ENCODE assay signal across 14 cellular contexts in genomic region chr15:57665939-57666338, GRCh38. TPM values are rescaled to one million over a fixed set of nuclear protein-coding genes. Genes with fewer than 3 reads are reported as not detected.
DNase-seq lines count a peak whose midpoint lies in the region; ATAC-seq and TF ChIP-seq lines count a peak whose summit lies in the region.
"Had no signal": no experiment of that assay in that cellular context is flagged by ENCODE, and none has a peak within 500 bp of the region (broad histone marks: within the 10 kb centered on the region; RNA-seq: fewer than 3 reads in every experiment).

No MANE protein-coding gene starts in this region.

- H3K27ac ChIP-seq in breast epithelium (no peak overlapping the region), mammary epithelial cell (ENCODE audit: insufficient read depth, low read depth, low read length) (no peak overlapping the region), subcutaneous abdominal adipose tissue (ENCODE audit: low read depth, low read length) (peak overlapping the region; percentile 7)
- H3K27ac ChIP-seq: BLaER1 had no signal

- no peaks in the 10 kb centered on the region for H3K79me2 ChIP-seq in mammary epithelial cell (ENCODE audit: insufficient read depth, low read length)

- no peaks in the 10 kb centered on the region for H3K36me3 Mint-ChIP-seq in MCF 10A (ENCODE audit: insufficient read depth, unreplicated experiment)
- H3K36me3 Mint-ChIP-seq: CD8-positive, alpha-beta memory T cell had no signal

- H3K27me3 ChIP-seq in breast epithelium (no peaks in the 10 kb centered on the region), mammary epithelial cell (ENCODE audit: insufficient read depth, low read length) (no peaks in the 10 kb centered on the region), subcutaneous abdominal adipose tissue (ENCODE audit: control insufficient read depth in 5 of 5, insufficient read depth in 4 of 5, low read length in 5 of 5) (no peaks in the 10 kb centered on the region)
- H3K27me3 ChIP-seq: BLaER1 had no signal

- H3K27ac Mint-ChIP-seq in MCF 10A (ENCODE audit: low read depth, unreplicated experiment): no peak overlapping the region
- H3K27ac Mint-ChIP-seq: CD8-positive, alpha-beta memory T cell had no signal

- peak overlapping the region; percentile 36 for H2AFZ ChIP-seq in mammary epithelial cell (ENCODE audit: low read depth, low read length)

- ATAC-seq in HG03196 (IDR thresholded peaks at IDR 0.05; ENCODE audit: unreplicated experiment): no peak
- ATAC-seq in GM18867 (IDR thresholded peaks at IDR 0.05; ENCODE audit: unreplicated experiment): no peak
- ATAC-seq in GM19035 (IDR thresholded peaks at IDR 0.05; ENCODE audit: unreplicated experiment): no peak
- ATAC-seq: HCT116 had no signal

- TF ChIP-seq POLR2A in breast epithelium (IDR thresholded peaks at IDR 0.05): no peak

- no peak overlapping the region for H3K9ac ChIP-seq in mammary epithelial cell (ENCODE audit: insufficient read depth, low read length)
- no peak overlapping the region for H3K9ac ChIP-seq in subcutaneous abdominal adipose tissue (ENCODE audit: low read length in 5 of 5)
- H3K9ac ChIP-seq: BLaER1 had no signal

- peak; percentile 38 for DNase-seq in MCF 10A (ENCODE audit: unreplicated experiment)
- no peak for DNase-seq in breast epithelium (ENCODE audit: low spot score in 2 of 2)
- peak; percentile 18 for DNase-seq in RPMI7951 (ENCODE audit: low read depth)
- DNase-seq in mammary epithelial cell: no peak
- DNase-seq: AML-193; CD8-positive, alpha-beta memory T cell; DMS53; IMR-90 had no signal

- H3K4me1 Mint-ChIP-seq in MCF 10A (ENCODE audit: insufficient read depth, unreplicated experiment): peaks cover 19% of the 10 kb centered on the region
- H3K4me1 Mint-ChIP-seq: CD8-positive, alpha-beta memory T cell had no signal

- H3K36me3 ChIP-seq in breast epithelium (no peaks in the 10 kb centered on the region), mammary epithelial cell (ENCODE audit: insufficient read depth, low read length) (no peaks in the 10 kb centered on the region), subcutaneous abdominal adipose tissue (ENCODE audit: control insufficient read depth in 5 of 5, insufficient read depth in 5 of 5, low read length in 5 of 5) (peaks cover 16 to 36% (median 25%) of the 10 kb centered on the region in 5 donors)
- H3K36me3 ChIP-seq: BLaER1 had no signal

- WGBS in mammary epithelial cell (ENCODE audit: low coverage, missing lambda C conversion rate): 18% methylated on average over 4 of the region's 4 CpGs

- no peaks in the 10 kb centered on the region for H3K9me3 ChIP-seq in breast epithelium
- no peaks in the 10 kb centered on the region for H3K9me3 ChIP-seq in mammary epithelial cell (replicated peaks; ENCODE audit: insufficient read depth, low read length)
- no peaks in the 10 kb centered on the region for H3K9me3 ChIP-seq in subcutaneous abdominal adipose tissue (ENCODE audit: control insufficient read depth in 5 of 5, low read length in 5 of 5)
- H3K9me3 ChIP-seq: BLaER1 had no signal

- no peaks in the 10 kb centered on the region for H3K9me3 Mint-ChIP-seq in MCF 10A (ENCODE audit: unreplicated experiment)

- dilution Hi-C loops in mammary epithelial cell (cut with HindIII; ENCODE audit: low sequenced_read_pairs): no loop called here

- BruUV-seq in MCF 10A (replicated peaks; lab: Mats Ljungman, UMichigan): no TSS peak
- no TSS peak for BruUV-seq in mammary epithelial cell (replicated peaks; lab: Mats Ljungman, UMichigan)

- H3K4me3 ChIP-seq in breast epithelium (no peak overlapping the region), mammary epithelial cell (replicated peaks in 1 of 3; ENCODE audit: insufficient read depth in 1 of 3, low read depth in 2 of 3, low read length in 3 of 3) (no peak overlapping the region), subcutaneous abdominal adipose tissue (ENCODE audit: low read depth in 1 of 5, low read length in 5 of 5) (no peak overlapping the region)
- H3K4me3 ChIP-seq: BLaER1 had no signal

- in situ Hi-C loops in mammary epithelial cell (cut with MboI; ENCODE audit: low sequenced_read_pairs in 2 of 2): no loop called here

- POLR2A ChIA-PET in MCF 10A (lab: Yijun Ruan, JAX): interaction anchor here (1.1 to 5.9 kb wide), 4 partner anchors 9 to 193 kb away, joined by 3 to 45 read pairs (median 4); partner anchors contain the start of gene POLR2M

- no peaks in the 10 kb centered on the region for H3K27me3 Mint-ChIP-seq in MCF 10A (ENCODE audit: insufficient read depth, unreplicated experiment)

- no peak for TF ChIP-seq CTCF in MCF 10A (IDR thresholded peaks at IDR 0.05; ENCODE audit: unreplicated experiment)
- TF ChIP-seq CTCF in breast epithelium (IDR thresholded peaks at IDR 0.05): no peak
- TF ChIP-seq CTCF in mammary epithelial cell (conservative IDR thresholded peaks at IDR 0.05 in 1 of 2, IDR thresholded peaks at IDR 0.05 in 1 of 2; ENCODE audit: extremely low read depth in 1 of 2, insufficient read depth in 1 of 2, low read depth in 1 of 2, low read length in 2 of 2): no peak

- intact Hi-C loops in MCF 10A (cut with micrococcal nuclease) (loop anchor here (2.0 kb wide), 2 partner anchors 43 to 517 kb away; no protein-coding TSS in a partner anchor), breast epithelium (cut with DNase I; ENCODE audit: low total_unique reads) (no loop called here), mammary epithelial cell (cut with micrococcal nuclease) (loop anchor here (2.0 kb wide), 5 partner anchors 41 to 405 kb away; partner anchors contain the start of gene POLR2M)

- H3K4me2 ChIP-seq in mammary epithelial cell (ENCODE audit: insufficient read depth, low read depth, low read length): no peak overlapping the region
- H3K4me2 ChIP-seq: BLaER1 had no signal

- no peaks in the 10 kb centered on the region for H4K20me1 ChIP-seq in mammary epithelial cell (ENCODE audit: insufficient read depth, low read length)
- H4K20me1 ChIP-seq: BLaER1 had no signal

- CTCF ChIA-PET in MCF 10A (lab: Yijun Ruan, JAX): interaction anchor here (0.6 to 6.3 kb wide), 12 partner anchors 9 to 517 kb away, joined by 3 to 64 read pairs (median 4); no protein-coding TSS in a partner anchor
- CTCF ChIA-PET in mammary epithelial cell (lab: Charles Lee; ENCODE audit: low non-redundant PET): interaction anchor here (0.5 kb wide), 1 partner anchor 67 kb away, joined by 3 read pairs; no protein-coding TSS in a partner anchor

- H3K4me3 Mint-ChIP-seq in MCF 10A (ENCODE audit: unreplicated experiment): no peak overlapping the region
- H3K4me3 Mint-ChIP-seq: CD8-positive, alpha-beta memory T cell had no signal

- H3K4me1 ChIP-seq in breast epithelium (no peaks in the 10 kb centered on the region), mammary epithelial cell (ENCODE audit: insufficient read depth, low read length) (peaks cover 18% of the 10 kb centered on the region), subcutaneous abdominal adipose tissue (ENCODE audit: control insufficient read depth in 5 of 5, insufficient read depth in 5 of 5, low read length in 5 of 5) (peaks cover 0 to 7% (median 7%) of the 10 kb centered on the region in 5 donors)
- H3K4me1 ChIP-seq: BLaER1 had no signal

RNA-seq across cellular contexts. Expression of gene POLR2M, which starts 40.6 kb away (rescaled TPM):
- total RNA-seq in MCF 10A (2022) (84.1 and 114 TPM in 2 replicates), breast epithelium (100 to 1,000 TPM in 2 of 3 donors, 10 to 100 TPM in 1; 63.5 to 194 (median 126) TPM), mammary epithelial cell (100 to 1,000 TPM in 1 of 2 donors, 10 to 100 TPM in 1; 82.9 to 109 TPM)
- 308 and 563 TPM in 2 replicates for total RNA-seq in RPMI7951 (2014; rRNA removed; shearing (Covaris generic))
- 51.3 TPM for polyA plus RNA-seq in mammary epithelial cell
- 70.1 TPM for polyA minus RNA-seq in mammary epithelial cell

Comparison
In these comparisons a context has a peak if more than half of its experiments do, and no peak if none do; other contexts are left out.
1. DNase-seq: peak in MCF 10A (single experiment) and RPMI7951 (single experiment); none in breast epithelium (0 of 2) and mammary epithelial cell (single experiment).